In the genomic region with DNA sequence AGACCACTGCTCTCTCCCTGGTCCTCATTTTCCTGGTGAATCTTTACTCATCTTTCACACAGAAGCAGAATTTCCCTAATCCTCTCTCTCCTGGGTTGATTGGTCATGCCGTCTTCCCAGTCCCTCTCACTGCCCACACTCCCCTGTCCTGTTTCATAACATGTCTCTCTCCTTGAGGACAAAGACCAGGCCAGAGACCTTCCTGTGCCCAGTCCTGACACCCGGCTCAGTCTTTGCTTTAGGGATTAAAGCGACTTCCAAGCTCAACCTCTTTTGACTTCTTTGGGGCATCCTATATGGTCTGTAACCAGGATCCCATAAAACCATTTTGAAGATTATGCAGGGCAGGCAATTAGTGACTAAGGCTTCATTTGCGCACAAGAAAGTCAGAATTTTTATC, we compare ENCODE assay signal across 14 cellular contexts.
"Had no signal": no experiment of that assay in that cellular context is flagged by ENCODE, and none has a peak within 500 bp of the region (broad histone marks: within the 10 kb centered on the region; RNA-seq: fewer than 3 reads in every experiment).

No MANE protein-coding gene starts in this region.

- H3K27ac ChIP-seq: brain microvascular endothelial cell, VCaP had no signal

- H3K36me3 ChIP-seq: brain microvascular endothelial cell had no signal

- H3K27me3 ChIP-seq: brain microvascular endothelial cell had no signal

- H3K4me3 Mint-ChIP-seq: activated T-cell treated with anti-CD3 and anti-CD28 coated beads, Interleukin-2, amount 50 U/mL, for 72 hours had no signal

- ATAC-seq: esophagus mucosa had no signal

- DNase-seq: activated naive CD4-positive, alpha-beta T cell; activated T-cell treated with anti-CD3 and anti-CD28 coated beads, Interleukin-2, amount 50 U/mL, for 72 hours; brain microvascular endothelial cell; dermis blood vessel endothelial cell; hypothalamus; kidney glomerular epithelial cell; mesendoderm; posterior cingulate gyrus; SIG-M5; stimulated activated CD4-positive, alpha-beta T cell treated with anti-CD3 and anti-CD28 coated beads, Interleukin-4, amount 100 ng/mL, for 4 hours; substantia nigra; trophoblast cell had no signal
